ENCODE assay signal across 9 cellular contexts in the genomic region with DNA sequence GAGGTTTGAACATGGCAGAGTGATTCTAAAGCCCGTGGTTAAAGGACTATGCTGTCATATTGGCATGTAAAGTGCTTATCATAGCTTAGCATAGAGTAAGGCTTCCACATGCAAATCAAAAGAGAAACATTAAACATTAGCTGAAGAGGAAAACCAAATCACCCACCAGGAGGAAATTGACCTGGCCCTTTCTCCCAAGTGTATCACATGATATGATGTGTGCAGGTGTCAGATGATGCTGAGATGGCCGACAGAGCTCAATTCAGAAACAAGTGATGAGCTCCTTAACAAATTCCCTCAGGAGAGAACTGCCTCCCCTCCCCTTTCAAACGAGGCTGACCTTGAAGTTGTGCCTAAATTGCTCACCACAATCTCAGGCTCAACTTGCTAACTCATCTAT.
A peak's percentile ranks its signal among the peaks of the same experiment; 100 is the strongest.
DNase-seq lines count a peak whose midpoint lies in the region; ATAC-seq, FAIRE-seq and TF ChIP-seq lines count a peak whose summit lies in the region.
"Had no signal": no experiment of that assay in that cellular context is flagged by ENCODE, and none has a peak within 500 bp of the region (broad histone marks: within the 10 kb centered on the region; RNA-seq: fewer than 3 reads in every experiment).

No MANE protein-coding gene starts in this region.

- intact Hi-C loops in GM12878 (cut with micrococcal nuclease; ENCODE audit: unreplicated experiment) (loop anchor here (1.0 to 5.0 kb wide), 11 partner anchors 42 to 226 kb away; a partner anchor contains a TSS), uterus (cut with DNase I; ENCODE audit: low total_unique reads) (no loop called here)

- H3K27me3 ChIP-seq in GM12878 (replicated peaks in 1 of 2; ENCODE audit: control insufficient read depth in 2 of 2, insufficient read depth in 2 of 2, low read length in 1 of 2) (no peaks in the 10 kb centered on the region), uterus (no peaks in the 10 kb centered on the region), BE2C (no peaks in the 10 kb centered on the region), HAP-1 (ENCODE audit: low read depth) (peaks cover 20% of the 10 kb centered on the region)

- TF ChIP-seq POLR2A in GM12878 (IDR thresholded peaks at IDR 0.05; ENCODE audit: low read depth, low read length): no peak
- TF ChIP-seq POLR2A in uterus (IDR thresholded peaks at IDR 0.05): no peak

- POLR2A ChIA-PET in GM12878 (lab: Charles Lee): interaction anchor here (0.7 to 4.4 kb wide), 23 partner anchors 24 to 321 kb away, joined by 3 to 40 read pairs (median 5); a partner anchor contains a TSS

- in situ Hi-C loops in GM12878 (cut with MboI) (no loop called here), HAP-1 (cut with MboI; ENCODE audit: low sequenced_read_pairs) (no loop called here)

- H4K20me1 ChIP-seq in GM12878 (ENCODE audit: control insufficient read depth, insufficient read depth): no peaks in the 10 kb centered on the region

- TF ChIP-seq CTCF in GM12878 (IDR thresholded peaks at IDR 0.05 in 2 of 3, conservative IDR thresholded peaks at IDR 0.05 in 1 of 3; ENCODE audit: control insufficient read depth in 2 of 3, extremely low read depth in 1 of 3, insufficient read depth in 1 of 3, low read depth in 3 of 3, low read length in 3 of 3): no peak
- no peak for TF ChIP-seq CTCF in uterus (IDR thresholded peaks at IDR 0.05)
- TF ChIP-seq CTCF in BE2C (IDR thresholded peaks at IDR 0.05; ENCODE audit: low read depth, low read length): no peak

- 2% methylated on average over 3 of the region's 3 CpGs for WGBS in GM12878 (ENCODE audit: insufficient coverage, insufficient replicate concordance, low lambda C conversion rate, missing lambda C conversion rate)

- ATAC-seq in HG03097 (IDR thresholded peaks at IDR 0.05; ENCODE audit: low FRiP score, unreplicated experiment) (peak; percentile 43), GM12878 (peak; percentile 59)

- peaks cover 20% of the 10 kb centered on the region for H3K79me2 ChIP-seq in GM12878 (ENCODE audit: control insufficient read depth, insufficient read depth, low read length)

- peaks cover 52% of the 10 kb centered on the region for H3K36me3 Mint-ChIP-seq in activated naive CD4-positive, alpha-beta T cell treated with anti-CD3 and anti-CD28 coated beads, Interleukin-2, amount 10 ng/mL, durations not matched to agents 7 days and 5 days

- peaks cover 65% of the 10 kb centered on the region for H3K4me1 Mint-ChIP-seq in activated naive CD4-positive, alpha-beta T cell treated with anti-CD3 and anti-CD28 coated beads, Interleukin-2, amount 10 ng/mL, durations not matched to agents 7 days and 5 days

- peak; percentile 49 to 56; a peak in 3 of 4 replicates for TF ChIP-seq EP300 in GM12878 (IDR thresholded peaks at IDR 0.05; ENCODE audit: borderline replicate concordance in 1 of 2, control insufficient read depth in 1 of 2, low read depth in 2 of 2, low read length in 2 of 2)

- BruUV-seq in GM12878 (replicated peaks; lab: Mats Ljungman, UMichigan): no TSS peak

- peak overlapping the region; percentile 61 for H3K4me3 Mint-ChIP-seq in activated naive CD4-positive, alpha-beta T cell treated with anti-CD3 and anti-CD28 coated beads, Interleukin-2, amount 10 ng/mL, durations not matched to agents 7 days and 5 days

- no peaks in the 10 kb centered on the region for H3K27me3 Mint-ChIP-seq in activated naive CD4-positive, alpha-beta T cell treated with anti-CD3 and anti-CD28 coated beads, Interleukin-2, amount 10 ng/mL, durations not matched to agents 7 days and 5 days

- H3K4me1 ChIP-seq in GM12878 (ENCODE audit: control insufficient read depth, insufficient read depth, low read length) (peaks cover 17% of the 10 kb centered on the region; the same call in 1 of the 2 replicates), uterus (no peaks in the 10 kb centered on the region), BE2C (peaks cover 15% of the 10 kb centered on the region), HAP-1 (no peaks in the 10 kb centered on the region)

- peaks cover 8% of the 10 kb centered on the region for H3K9me3 ChIP-seq in GM12878 (replicated peaks; ENCODE audit: control insufficient read depth, insufficient read depth, low read length)
- H3K9me3 ChIP-seq in uterus: no peaks in the 10 kb centered on the region
- H3K9me3 ChIP-seq in BE2C: no peaks in the 10 kb centered on the region
- no peaks in the 10 kb centered on the region for H3K9me3 ChIP-seq in HAP-1

- peak overlapping the region; percentile 81 for H3K27ac Mint-ChIP-seq in activated naive CD4-positive, alpha-beta T cell treated with anti-CD3 and anti-CD28 coated beads, Interleukin-2, amount 10 ng/mL, durations not matched to agents 7 days and 5 days

- H3K4me3 ChIP-seq in GM12878 (peak overlapping the region; percentile 62), uterus (no peak overlapping the region), BE2C (ENCODE audit: low read depth, low read length) (no peak overlapping the region), HAP-1 (no peak overlapping the region)

- no peak for DNase-seq in activated naive CD4-positive, alpha-beta T cell treated with anti-CD3 and anti-CD28 coated beads, Interleukin-2, amount 10 ng/mL, durations not matched to agents 7 days and 5 days
- DNase-seq in activated naive CD4-positive, alpha-beta T cell treated with anti-CD3 and anti-CD28 coated beads, Interleukin-2, amount 50 U/mL, for 16 hours: no peak
- peak; percentile 86 for DNase-seq in GM12878 (ENCODE audit: low read depth, low spot score)
- DNase-seq in uterus: no peak
- no peak for DNase-seq in AG08395 (ENCODE audit: low spot score)
- no peak for DNase-seq in BE2C
- no peak for DNase-seq in HAP-1 (ENCODE audit: low spot score in 2 of 2)
- DNase-seq: DMS53 had no signal

- peak; percentile 59 for FAIRE-seq in GM12878 (lab: Jason Lieb, UNC)

- SMC1A ChIA-PET in GM12878 (lab: Charles Lee; ENCODE audit: uncharacterized antibody, unreplicated experiment): interaction anchor here (0.6 to 5.7 kb wide), 65 partner anchors 10 to 584 kb away, joined by 3 to 78 read pairs (median 5); a partner anchor contains a TSS

- CTCF ChIA-PET in activated naive CD4-positive, alpha-beta T cell treated with anti-CD3 and anti-CD28 coated beads, Interleukin-2, amount 10 ng/mL, durations not matched to agents 7 days and 5 days (lab: Charles Lee): interaction anchor here (1.1 to 2.5 kb wide), 6 partner anchors 11 to 217 kb away, joined by 3 to 17 read pairs (median 4); a partner anchor contains a TSS
- CTCF ChIA-PET in GM12878 (lab: Yijun Ruan, JAX): interaction anchor here (0.7 to 2.6 kb wide), 27 partner anchors 26 to 583 kb away, joined by 3 to 20 read pairs (median 4); no protein-coding TSS in a partner anchor

- H3K9me3 Mint-ChIP-seq in activated naive CD4-positive, alpha-beta T cell treated with anti-CD3 and anti-CD28 coated beads, Interleukin-2, amount 10 ng/mL, durations not matched to agents 7 days and 5 days: peaks cover 49% of the 10 kb centered on the region

- H3K36me3 ChIP-seq in GM12878 (ENCODE audit: control insufficient read depth in 2 of 2, insufficient read depth in 2 of 2, low read length in 1 of 2) (no peaks in the 10 kb centered on the region), uterus (no peaks in the 10 kb centered on the region), BE2C (no peaks in the 10 kb centered on the region), HAP-1 (replicated peaks) (no peaks in the 10 kb centered on the region)

- H3K4me2 ChIP-seq in GM12878 (ENCODE audit: control insufficient read depth, insufficient read depth): peak overlapping the region; percentile 90

- H3K27ac ChIP-seq in GM12878 (ENCODE audit: control insufficient read depth, insufficient read depth): peak overlapping the region; percentile 99
- peak overlapping the region; percentile 60 to 61 for H3K27ac ChIP-seq in uterus

- peak overlapping the region; percentile 85 for H3K9ac ChIP-seq in GM12878 (ENCODE audit: control insufficient read depth, insufficient read depth, low read length)

- RAD21 ChIA-PET in GM12878 (lab: Charles Lee; ENCODE audit: unreplicated experiment): interaction anchor here (0.7 to 4.8 kb wide), 41 partner anchors 35 to 981 kb away, joined by 3 to 71 read pairs (median 6); a partner anchor contains a TSS

- TF ChIP-seq RAD21 in GM12878 (IDR thresholded peaks at IDR 0.05; ENCODE audit: insufficient read depth, low read depth, low read length): no peak

- H2AFZ ChIP-seq in GM12878 (ENCODE audit: control insufficient read depth, low read depth, low read length): peak overlapping the region; percentile 45

TF ChIP-seq in GM12878, 131 proteins besides CTCF, POLR2A, EP300 and RAD21 (continues in another document):
- TF ChIP-seq TCF7 (IDR thresholded peaks at IDR 0.05; ENCODE audit: borderline replicate concordance) (no peak), YBX1 (IDR thresholded peaks at IDR 0.05) (no peak), TAF1 (IDR thresholded peaks at IDR 0.05; ENCODE audit: borderline replicate concordance, low read depth, low read length) (peak; percentile 70; the same call in 1 of the 2 replicates), CHD2 (IDR thresholded peaks at IDR 0.05; ENCODE audit: borderline replicate concordance, low read depth, low read length) (0 out of 2 replicates have a peak, but pooled peaks have one; percentile 20), GABPA (IDR thresholded peaks at IDR 0.05; ENCODE audit: low read depth) (no peak), POLR2AphosphoS2 (IDR thresholded peaks at IDR 0.05; ENCODE audit: low read depth, low read length) (no peak; the same call in 1 of the 2 replicates)
